Comparison of ENCODE assay signal across 17 cellular contexts in genomic region chr19:40724315-40724714, GRCh38. TPM values are rescaled to one million over a fixed set of nuclear protein-coding genes. Genes with fewer than 3 reads are reported as not detected.
A peak's percentile ranks its signal among the peaks of the same experiment; 100 is the strongest.
DNase-seq lines count a peak whose midpoint lies in the region; ATAC-seq and TF ChIP-seq lines count a peak whose summit lies in the region.
"Had no signal": no experiment of that assay in that cellular context is flagged by ENCODE, and none has a peak within 500 bp of the region (broad histone marks: within the 10 kb centered on the region; RNA-seq: fewer than 3 reads in every experiment).

No MANE protein-coding gene starts in this region.

- no peak overlapping the region for H3K4me3 Mint-ChIP-seq in T-helper 17 cell
- H3K4me3 Mint-ChIP-seq in stimulated activated effector memory CD8-positive, alpha-beta T cell treated with anti-CD3 and anti-CD28 coated beads, Interleukin-12 subunit alpha, Interleukin-12 subunit beta, amount 100 ng/mL, for 72 hours: no peak overlapping the region
- H3K4me3 Mint-ChIP-seq: GM23338 had no signal

- H3K27me3 Mint-ChIP-seq in T-helper 17 cell: no peaks in the 10 kb centered on the region

- DNase-seq in activated naive CD4-positive, alpha-beta T cell treated with anti-CD3 and anti-CD28 coated beads, Interleukin-2, amount 50 U/mL, for 72 hours (ENCODE audit: low spot score in 2 of 2): no peak
- DNase-seq in activated naive CD4-positive, alpha-beta T cell treated with anti-CD3 and anti-CD28 coated beads, Interleukin-2, amount 50 U/mL, for 16 hours: no peak
- DNase-seq in T-helper 17 cell (no peak), adrenal gland (no peak)
- no peak for DNase-seq in stimulated activated effector memory CD8-positive, alpha-beta T cell treated with anti-CD3 and anti-CD28 coated beads, Interleukin-12 subunit alpha, Interleukin-12 subunit beta, amount 100 ng/mL, for 72 hours (ENCODE audit: low spot score in 2 of 2)
- DNase-seq: ACHN; C1 segment of cervical spinal cord; CD8-positive, alpha-beta memory T cell; HCEC 1CT; IMR-90; NCI-H1436 treated with DMSO at 0.1 percent for 48 hours; NCI-H2029 treated with DMSO at 0.1 percent for 48 hours; NCI-H446 treated with DMSO at 0.1 percent for 48 hours had no signal

- POLR2A ChIA-PET in HEK293 (lab: Yijun Ruan, JAX): interaction anchor here (0.7 to 1.8 kb wide), 3 partner anchors 26 to 328 kb away, joined by 3 to 4 read pairs (median 4); partner anchors contain the start of genes ACTMAP and RAB4B

- peak; percentile 68 to 72 for ATAC-seq in activated naive CD4-positive, alpha-beta T cell treated with anti-CD3 and anti-CD28 coated beads, Interleukin-2, amount 50 U/mL, for 72 hours
- ATAC-seq in T-helper 17 cell (no peak), GM18909 (IDR thresholded peaks at IDR 0.05; ENCODE audit: poor library complexity, unreplicated experiment) (no peak)
- ATAC-seq in stimulated activated effector memory CD8-positive, alpha-beta T cell treated with anti-CD3 and anti-CD28 coated beads, Interleukin-12 subunit alpha, Interleukin-12 subunit beta, amount 100 ng/mL, for 72 hours: peak; percentile 83
- ATAC-seq: GM23338, Panc1 had no signal

- peak overlapping the region; percentile 79 to 95 for H3K27ac Mint-ChIP-seq in activated naive CD4-positive, alpha-beta T cell treated with anti-CD3 and anti-CD28 coated beads, Interleukin-2, amount 50 U/mL, for 72 hours
- H3K27ac Mint-ChIP-seq in T-helper 17 cell: peak overlapping the region; percentile 70
- peak overlapping the region; percentile 87 for H3K27ac Mint-ChIP-seq in stimulated activated effector memory CD8-positive, alpha-beta T cell treated with anti-CD3 and anti-CD28 coated beads, Interleukin-12 subunit alpha, Interleukin-12 subunit beta, amount 100 ng/mL, for 72 hours
- H3K27ac Mint-ChIP-seq: GM23338 had no signal

- CTCF ChIA-PET in HEK293 (lab: Yijun Ruan, JAX): interaction anchor here (0.6 kb wide), 2 partner anchors 193 to 251 kb away, joined by 5 to 7 read pairs; no protein-coding TSS in a partner anchor

- H3K27me3 ChIP-seq in adrenal gland: no peaks in the 10 kb centered on the region

- H3K27ac ChIP-seq in HEK293 (ENCODE audit: extremely low read depth, low read depth, low read length) (0 out of 2 replicates have a peak overlapping the region, but pooled peaks have one; percentile 16), adrenal gland (no peak overlapping the region)

- no peak for TF ChIP-seq POLR2A in adrenal gland (IDR thresholded peaks at IDR 0.05)

- no peaks in the 10 kb centered on the region for H3K9me3 Mint-ChIP-seq in activated naive CD4-positive, alpha-beta T cell treated with anti-CD3 and anti-CD28 coated beads, Interleukin-2, amount 50 U/mL, for 72 hours
- H3K9me3 Mint-ChIP-seq in stimulated activated effector memory CD8-positive, alpha-beta T cell treated with anti-CD3 and anti-CD28 coated beads, Interleukin-12 subunit alpha, Interleukin-12 subunit beta, amount 100 ng/mL, for 72 hours: no peaks in the 10 kb centered on the region
- H3K9me3 Mint-ChIP-seq: CD8-positive, alpha-beta memory T cell; GM23338 had no signal

- peaks cover 34% of the 10 kb centered on the region for H3K4me1 Mint-ChIP-seq in T-helper 17 cell
- H3K4me1 Mint-ChIP-seq in stimulated activated effector memory CD8-positive, alpha-beta T cell treated with anti-CD3 and anti-CD28 coated beads, Interleukin-12 subunit alpha, Interleukin-12 subunit beta, amount 100 ng/mL, for 72 hours: peaks cover 60% of the 10 kb centered on the region

- peaks cover 5 to 43% of the 10 kb centered on the region in 2 donors for H3K36me3 Mint-ChIP-seq in activated naive CD4-positive, alpha-beta T cell treated with anti-CD3 and anti-CD28 coated beads, Interleukin-2, amount 50 U/mL, for 72 hours
- H3K36me3 Mint-ChIP-seq in T-helper 17 cell (ENCODE audit: low read depth): no peaks in the 10 kb centered on the region
- peaks cover 73% of the 10 kb centered on the region for H3K36me3 Mint-ChIP-seq in stimulated activated effector memory CD8-positive, alpha-beta T cell treated with anti-CD3 and anti-CD28 coated beads, Interleukin-12 subunit alpha, Interleukin-12 subunit beta, amount 100 ng/mL, for 72 hours

- intact Hi-C loops in adrenal gland (cut with DNase I): no loop called here

- H3K4me3 ChIP-seq in HEK293 (ENCODE audit: low read depth, low read length) (no peak overlapping the region), adrenal gland (no peak overlapping the region)
- H3K4me3 ChIP-seq: GM23338 had no signal

- peaks cover 5% of the 10 kb centered on the region for H3K4me1 ChIP-seq in HEK293 (ENCODE audit: control insufficient read depth, insufficient read depth, low read length)
- peaks cover 31 to 42% of the 10 kb centered on the region in 2 donors for H3K4me1 ChIP-seq in adrenal gland (replicated peaks in 1 of 2)

- H3K9me3 ChIP-seq in HEK293 (ENCODE audit: control insufficient read depth, insufficient read depth, low read depth, low read length) (no peaks in the 10 kb centered on the region; the same call in 1 of the 2 replicates), T-helper 17 cell (ENCODE audit: control insufficient read depth, low read length, poor library complexity, severe bottlenecking) (no peaks in the 10 kb centered on the region), adrenal gland (replicated peaks in 1 of 3) (no peaks in the 10 kb centered on the region)

- no peak for TF ChIP-seq CTCF in HEK293 (tag by site-specific recombination; IDR thresholded peaks at IDR 0.05)
- TF ChIP-seq CTCF in adrenal gland (IDR thresholded peaks at IDR 0.05): no peak

- 94 to 98% (median 96%) methylated on average over 4 of the region's 4 CpGs for WGBS in adrenal gland, 4 donors

- H3K36me3 ChIP-seq in HEK293 (ENCODE audit: control insufficient read depth in 2 of 2, insufficient read depth in 1 of 2, low read length in 2 of 2) (peaks cover 63 to 95% of the 10 kb centered on the region in 2 experiments), adrenal gland (replicated peaks in 1 of 2) (peaks cover 0 to 56% of the 10 kb centered on the region in 2 donors)

TF ChIP-seq in HEK293, 187 proteins besides CTCF, POLR2A, EP300 and RAD21 (continues in another document):
- no peak for TF ChIP-seq ZNF280C (tag by site-specific recombination; IDR thresholded peaks at IDR 0.05)
- no peak for TF ChIP-seq ZNF175 (tag by site-specific recombination; IDR thresholded peaks at IDR 0.05)
- no peak for TF ChIP-seq ZSCAN4 (tag by site-specific recombination; IDR thresholded peaks at IDR 0.05)

RNA-seq across cellular contexts. Expression of gene ITPKC, which starts 7.4 kb away (rescaled TPM):
- total RNA-seq in activated naive CD4-positive, alpha-beta T cell treated with anti-CD3 and anti-CD28 coated beads, Interleukin-2, amount 50 U/mL, for 72 hours: 1 to 10 TPM; 8.3 to 9.4 TPM
- total RNA-seq in T-helper 17 cell: 1 to 10 TPM; 6.5 to 8.3 TPM
- total RNA-seq in adrenal gland: 10 to 100 TPM; 14.9 to 36.1 (median 22.5) TPM
- 10 to 100 TPM in 2 of 3 donors, 1 to 10 TPM in 1; 7.8 to 27.6 (median 24.9) TPM for polyA plus RNA-seq in adrenal gland

RNA-seq across cellular contexts. Expression of gene COQ8B, which starts 7.6 kb away (rescaled TPM):
- total RNA-seq in activated naive CD4-positive, alpha-beta T cell treated with anti-CD3 and anti-CD28 coated beads, Interleukin-2, amount 50 U/mL, for 72 hours: 10 to 100 TPM; 25.5 to 39.8 TPM
- 10 to 100 TPM; 25.1 to 35.6 TPM for total RNA-seq in T-helper 17 cell
- 10 to 100 TPM; 21.6 to 80.4 (median 51.9) TPM for total RNA-seq in adrenal gland
- polyA plus RNA-seq in adrenal gland: 10 to 100 TPM; 13.7 to 69.3 (median 36.9) TPM

RNA-seq across cellular contexts. Expression of gene ACTMAP, which starts 26.0 kb away (rescaled TPM):
- total RNA-seq in activated naive CD4-positive, alpha-beta T cell treated with anti-CD3 and anti-CD28 coated beads, Interleukin-2, amount 50 U/mL, for 72 hours: 10 to 100 TPM; 21.4 to 23.2 TPM
- total RNA-seq in T-helper 17 cell (1 to 10 TPM; 6.7 to 7.8 TPM), adrenal gland (10 to 100 TPM in 5 of 8 donors, 1 to 10 TPM in 3; 5.9 to 17.5 (median 12.2) TPM)
- polyA plus RNA-seq in adrenal gland: 10 to 100 TPM in 2 of 3 donors, 1 to 10 TPM in 1; 7.9 to 28.0 (median 18.6) TPM

RNA-seq across cellular contexts. Expression of gene SNRPA, which starts 26.7 kb away (rescaled TPM):
- total RNA-seq in activated naive CD4-positive, alpha-beta T cell treated with anti-CD3 and anti-CD28 coated beads, Interleukin-2, amount 50 U/mL, for 72 hours: 100 to 1,000 TPM; 197 to 227 TPM
- 10 to 100 TPM; 67.3 to 81.8 TPM for total RNA-seq in T-helper 17 cell
- 10 to 100 TPM; 18.5 to 91.3 (median 57.3) TPM for total RNA-seq in adrenal gland
- polyA plus RNA-seq in adrenal gland: 100 to 1,000 TPM in 2 of 3 donors, 10 to 100 TPM in 1; 92.1 to 176 (median 164) TPM

RNA-seq across cellular contexts. Expression of gene NUMBL, which starts 33.9 kb away (rescaled TPM):
- total RNA-seq in activated naive CD4-positive, alpha-beta T cell treated with anti-CD3 and anti-CD28 coated beads, Interleukin-2, amount 50 U/mL, for 72 hours: 10 to 100 TPM; 18.0 to 20.2 TPM
- total RNA-seq in T-helper 17 cell: 1 to 10 TPM; 5.7 to 7.5 TPM
- total RNA-seq in adrenal gland: 10 to 100 TPM in 7 of 8 donors, 1 to 10 TPM in 1; 9.1 to 53.5 (median 31.6) TPM
- 10 to 100 TPM in 2 of 3 donors, 1 to 10 TPM in 1; 3.2 to 60.6 (median 29.7) TPM for polyA plus RNA-seq in adrenal gland

Comparison
In these comparisons a context has a peak if more than half of its experiments do, and no peak if none do; other contexts are left out.
1. ATAC-seq: peak in activated naive CD4-positive, alpha-beta T cell treated with anti-CD3 and anti-CD28 coated beads, Interleukin-2, amount 50 U/mL, for 72 hours (2 of 2) and stimulated activated effector memory CD8-positive, alpha-beta T cell treated with anti-CD3 and anti-CD28 coated beads, Interleukin-12 subunit alpha, Interleukin-12 subunit beta, amount 100 ng/mL, for 72 hours (single experiment); none in T-helper 17 cell (single experiment) and GM18909 (single experiment).
2. Peak in every context shown above with its lines, with median percentiles within 50 percentile points of each other: H3K27ac Mint-ChIP-seq.